ENCODE assay signal across 21 cellular contexts in genomic region chr13:48949566-48950506, GRCh38.
"Had no signal": no experiment of that assay in that cellular context is flagged by ENCODE, and none has a peak within 500 bp of the region (broad histone marks: within the 10 kb centered on the region; RNA-seq: fewer than 3 reads in every experiment).

No MANE protein-coding gene starts in this region.

- H3K27ac Mint-ChIP-seq: activated CD4-positive, alpha-beta T cell treated with anti-CD3 and anti-CD28 coated beads, Interleukin-2, amount 10 ng/mL, durations not matched to agents 24 days and 14 days; activated CD8-positive, alpha-beta T cell treated with anti-CD3 and anti-CD28 coated beads for 36 hours; dendritic cell treated with granulocyte-macrophage colony-stimulating factor and Interleukin-4, amounts not matched to agents 40 ng/mL and 50 ng/mL, for 4 days; neural progenitor cell; T-helper 1 cell treated with Interleukin-12 subunit alpha and Interleukin-12 subunit beta and Interleukin-4 antibody, amounts not matched to agents 30 μg/mL and 1 μg/mL, for 36 hours had no signal

- H3K36me3 Mint-ChIP-seq: naive thymus-derived CD4-positive, alpha-beta T cell; neural progenitor cell had no signal

- H3K9ac ChIP-seq: neural progenitor cell had no signal

- H3K4me3 Mint-ChIP-seq: activated CD4-positive, alpha-beta T cell treated with anti-CD3 and anti-CD28 coated beads, Interleukin-2, amount 10 ng/mL, durations not matched to agents 24 days and 14 days; activated CD8-positive, alpha-beta T cell treated with anti-CD3 and anti-CD28 coated beads for 36 hours; activated T-cell treated with anti-CD3 and anti-CD28 coated beads, Interleukin-2, amount 50 U/mL, for 4 hours; dendritic cell treated with granulocyte-macrophage colony-stimulating factor and Interleukin-4, amounts not matched to agents 40 ng/mL and 50 ng/mL, for 4 days; naive thymus-derived CD4-positive, alpha-beta T cell; neural progenitor cell; T-helper 1 cell treated with Interleukin-12 subunit alpha and Interleukin-12 subunit beta and Interleukin-4 antibody, amounts not matched to agents 30 μg/mL and 1 μg/mL, for 36 hours had no signal

- H3K27me3 Mint-ChIP-seq: dendritic cell treated with granulocyte-macrophage colony-stimulating factor and Interleukin-4, amounts not matched to agents 40 ng/mL and 50 ng/mL, for 4 days had no signal

- ATAC-seq: activated CD8-positive, alpha-beta T cell treated with anti-CD3 and anti-CD28 coated beads for 36 hours; activated T-cell treated with anti-CD3 and anti-CD28 coated beads, Interleukin-2, amount 50 U/mL, for 4 hours; left lobe of liver; mucosa of descending colon; naive thymus-derived CD4-positive, alpha-beta T cell; stimulated activated naive CD8-positive, alpha-beta T cell treated with anti-CD3 and anti-CD28 coated beads, Interleukin-15, Interleukin-2, amounts not matched to agents 100 U/mL and 50 U/mL, for 24 hours had no signal

- H3K9me3 Mint-ChIP-seq: activated CD4-positive, alpha-beta T cell treated with anti-CD3 and anti-CD28 coated beads, Interleukin-2, amount 10 ng/mL, durations not matched to agents 24 days and 14 days; activated CD8-positive, alpha-beta T cell treated with anti-CD3 and anti-CD28 coated beads for 36 hours; activated T-cell treated with anti-CD3 and anti-CD28 coated beads, Interleukin-2, amount 50 U/mL, for 4 hours; dendritic cell treated with granulocyte-macrophage colony-stimulating factor and Interleukin-4, amounts not matched to agents 40 ng/mL and 50 ng/mL, for 4 days; neural progenitor cell; T-helper 1 cell treated with Interleukin-12 subunit alpha and Interleukin-12 subunit beta and Interleukin-4 antibody, amounts not matched to agents 30 μg/mL and 1 μg/mL, for 36 hours had no signal

- H3K4me3 ChIP-seq: esophagus squamous epithelium, lung, mucosa of descending colon, neural progenitor cell, prostate gland, right atrium auricular region, tibial nerve had no signal

- H2AFZ ChIP-seq: neural progenitor cell had no signal

- DNase-seq: activated CD4-positive, alpha-beta T cell treated with anti-CD3 and anti-CD28 coated beads, Interleukin-2, amount 10 ng/mL, durations not matched to agents 24 days and 14 days; activated CD8-positive, alpha-beta T cell treated with anti-CD3 and anti-CD28 coated beads for 36 hours; activated effector memory CD4-positive, alpha-beta T cell treated with Interleukin-2 at 50 U/mL for 16 hours; activated naive CD4-positive, alpha-beta T cell treated with anti-CD3 and anti-CD28 coated beads, Interleukin-2, amount 50 U/mL, for 16 hours; activated T-cell treated with anti-CD3 and anti-CD28 coated beads, Interleukin-2, amount 50 U/mL, for 4 hours; effector CD8-positive, alpha-beta T cell; esophagus squamous epithelium; hippocampal formation; islet precursor cell; mucosa of descending colon; naive thymus-derived CD4-positive, alpha-beta T cell; stimulated activated naive CD8-positive, alpha-beta T cell treated with anti-CD3 and anti-CD28 coated beads, Interleukin-15, Interleukin-2, amounts not matched to agents 100 U/mL and 50 U/mL, for 24 hours; substantia nigra had no signal

- H3K4me1 Mint-ChIP-seq: activated CD4-positive, alpha-beta T cell treated with anti-CD3 and anti-CD28 coated beads, Interleukin-2, amount 10 ng/mL, durations not matched to agents 24 days and 14 days; naive thymus-derived CD4-positive, alpha-beta T cell had no signal

- H3K9me3 ChIP-seq: esophagus squamous epithelium, mucosa of descending colon, prostate gland, right atrium auricular region, tibial nerve had no signal

- H3K36me3 ChIP-seq: esophagus squamous epithelium, neural progenitor cell, prostate gland, right atrium auricular region, tibial nerve had no signal

- H3K27ac ChIP-seq: esophagus squamous epithelium, neural progenitor cell, prostate gland, right atrium auricular region, tibial nerve had no signal

- H3K4me2 ChIP-seq: neural progenitor cell had no signal

- H3K4me1 ChIP-seq: esophagus squamous epithelium, prostate gland had no signal

- H3K27me3 ChIP-seq: esophagus squamous epithelium, neural progenitor cell, right atrium auricular region, tibial nerve had no signal
